In genomic region chr22:50269573-50270301, GRCh38 we compare ENCODE assay signal across 6 cellular contexts. TPM values are rescaled to one million over a fixed set of nuclear protein-coding genes. Genes with fewer than 3 reads are reported as not detected.
DNase-seq lines count a peak whose midpoint lies in the region; ATAC-seq and TF ChIP-seq lines count a peak whose summit lies in the region.

No MANE protein-coding gene starts in this region.

- ATAC-seq in mucosa of descending colon (no peak), left colon (no peak)

- DNase-seq in LNCaP clone FGC (ENCODE audit: low read depth): no peak
- DNase-seq in adipocyte (ENCODE audit: low read depth): peak; percentile 76
- peak in 2 of 3 donors; percentile 46 to 54 for DNase-seq in mucosa of descending colon
- DNase-seq in left colon: no peak
- DNase-seq in cerebellar nuclear complex (lab: John Stamatoyannopoulos, UW): no peak

- intact Hi-C loops in mucosa of descending colon (cut with DNase I, micrococcal nuclease): no loop called here
- intact Hi-C loops in left colon (cut with DNase I, micrococcal nuclease): loop anchor here in 1 of 2 donors (10.0 kb wide), 1 partner anchor 55 kb away; the partner anchor contains the start of gene DENND6B

- TF ChIP-seq CTCF in C4-2B (conservative IDR thresholded peaks at IDR 0.05) (no peak), LNCaP clone FGC (IDR thresholded peaks at IDR 0.05; ENCODE audit: control insufficient read depth, extremely low read depth, insufficient read depth) (no peak), mucosa of descending colon (IDR thresholded peaks at IDR 0.05) (no peak)

- H3K9me3 ChIP-seq in adipocyte (ENCODE audit: control insufficient read depth, low read length): no peaks in the 10 kb centered on the region
- no peaks in the 10 kb centered on the region for H3K9me3 ChIP-seq in mucosa of descending colon

- H3K27me3 ChIP-seq in adipocyte (replicated peaks; ENCODE audit: control insufficient read depth, insufficient read depth, low read length): peaks cover 7% of the 10 kb centered on the region

- peak overlapping the region; percentile 67 for H3K27ac ChIP-seq in C4-2B

- H3K4me1 ChIP-seq in adipocyte (ENCODE audit: control insufficient read depth, insufficient read depth, low read length): peaks cover 28% of the 10 kb centered on the region
- peaks cover 38% of the 10 kb centered on the region for H3K4me1 ChIP-seq in mucosa of descending colon (ENCODE audit: low read depth)

- H3K36me3 ChIP-seq in adipocyte (ENCODE audit: control insufficient read depth, insufficient read depth, low read length, severe bottlenecking) (peaks cover 4% of the 10 kb centered on the region), mucosa of descending colon (ENCODE audit: low read depth) (no peaks in the 10 kb centered on the region)

- peak overlapping the region; percentile 43 for H3K4me3 ChIP-seq in LNCaP clone FGC (ENCODE audit: low read depth, low read length)
- peak overlapping the region; percentile 67 for H3K4me3 ChIP-seq in adipocyte (ENCODE audit: low read length)
- H3K4me3 ChIP-seq in mucosa of descending colon: no peak overlapping the region

- H3K9ac ChIP-seq in adipocyte (ENCODE audit: low read length): peak overlapping the region; percentile 68

RNA-seq across cellular contexts. Expression of gene MAPK11, which starts 0.4 kb away (rescaled TPM):
- total RNA-seq in mucosa of descending colon: 1 to 10 TPM; 1.8 to 4.3 (median 3.2) TPM
- 1 to 10 TPM; 1.2 to 1.9 TPM for total RNA-seq in left colon

RNA-seq across cellular contexts. Expression of gene MAPK12, which starts 8.3 kb away (rescaled TPM):
- total RNA-seq in mucosa of descending colon: 1 to 10 TPM; 2.3 to 6.5 (median 5.2) TPM
- total RNA-seq in left colon: 1 to 10 TPM; 3.0 to 3.1 TPM

RNA-seq across cellular contexts. Expression of gene HDAC10, which starts 18.7 kb away (rescaled TPM):
- total RNA-seq in mucosa of descending colon (10 to 100 TPM; 39.5 to 66.3 (median 47.8) TPM), left colon (10 to 100 TPM; 48.3 to 49.2 TPM)

RNA-seq across cellular contexts. Expression of gene TUBGCP6, which starts 24.9 kb away (rescaled TPM):
- total RNA-seq in mucosa of descending colon: 10 to 100 TPM; 34.5 to 41.6 (median 40.5) TPM
- total RNA-seq in left colon: 10 to 100 TPM; 26.3 to 31.6 TPM

RNA-seq across cellular contexts. Expression of gene PLXNB2, which starts 37.7 kb away (rescaled TPM):
- 100 to 1,000 TPM; 232 to 318 (median 250) TPM for total RNA-seq in mucosa of descending colon
- 100 to 1,000 TPM; 290 TPM for total RNA-seq in left colon

Comparison
In these comparisons a context has a peak if more than half of its experiments do, and no peak if none do; other contexts are left out.
1. DNase-seq: peak in adipocyte (single experiment) and mucosa of descending colon (2 of 3); none in LNCaP clone FGC (single experiment), left colon (0 of 2) and cerebellar nuclear complex (0 of 2).